Comparison of ENCODE assay signal across 12 cellular contexts in the genomic region with DNA sequence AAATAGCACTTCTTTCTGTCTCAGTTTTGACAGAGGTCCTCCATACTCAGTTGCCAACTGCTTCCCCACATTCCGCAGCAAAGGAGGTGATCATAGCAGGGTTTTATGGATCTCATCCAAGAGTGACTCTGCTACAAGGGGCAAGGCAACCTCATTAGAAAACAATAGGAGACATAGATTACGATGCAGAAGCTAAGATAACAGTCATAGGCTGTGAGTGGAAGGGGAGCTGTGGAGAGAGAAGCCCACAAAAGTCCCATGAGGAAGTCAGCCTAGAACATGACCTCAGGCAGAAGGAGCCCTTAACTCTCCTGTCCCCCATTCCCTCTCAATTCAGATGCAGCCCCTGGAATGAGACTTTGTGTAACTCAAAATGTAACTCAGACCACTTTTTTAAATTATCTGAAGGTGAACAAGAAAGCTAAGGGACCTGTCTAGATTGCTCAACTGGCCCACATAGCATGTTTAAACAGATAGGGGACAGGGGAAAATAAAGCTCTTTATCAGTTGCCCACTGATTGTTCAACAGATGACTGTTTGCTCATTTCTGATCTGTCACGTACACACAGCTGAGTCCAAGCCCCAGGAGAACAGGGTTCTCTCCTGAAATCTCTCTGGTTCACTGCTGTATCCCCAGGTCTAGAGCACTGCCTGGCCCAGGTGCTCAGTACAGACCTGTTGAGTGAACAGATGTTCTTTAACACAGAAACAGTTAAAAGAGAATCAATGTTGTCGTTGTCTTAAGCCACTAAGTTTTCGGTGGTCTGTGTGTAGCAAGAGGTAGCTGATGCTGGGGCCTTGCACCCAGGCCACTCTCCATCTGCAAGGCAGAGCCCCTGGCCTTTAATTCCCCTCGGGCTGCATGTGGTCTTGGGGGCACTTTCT. TPM values are rescaled to one million over a fixed set of nuclear protein-coding genes. Genes with fewer than 3 reads are reported as not detected.
A peak's percentile ranks its signal among the peaks of the same experiment; 100 is the strongest.
DNase-seq lines count a peak whose midpoint lies in the region; ATAC-seq, FAIRE-seq and TF ChIP-seq lines count a peak whose summit lies in the region.
"Had no signal": no experiment of that assay in that cellular context is flagged by ENCODE, and none has a peak within 500 bp of the region (broad histone marks: within the 10 kb centered on the region; RNA-seq: fewer than 3 reads in every experiment).

No MANE protein-coding gene starts in this region.

- H3K4me3 ChIP-seq in CD4-positive, CD25-positive, alpha-beta regulatory T cell (ENCODE audit: low read depth, low read length) = no peak overlapping the region
- H3K4me3 ChIP-seq in HEK293 (ENCODE audit: low read depth, low read length) = no peak overlapping the region
- H3K4me3 ChIP-seq in GM12878 = no peak overlapping the region
- no peak overlapping the region for H3K4me3 ChIP-seq in coronary artery
- H3K4me3 ChIP-seq: cardiac muscle cell had no signal

- no TSS peak for BruUV-seq in GM12878 (replicated peaks; lab: Mats Ljungman, UMichigan)

- H3K79me2 ChIP-seq in GM12878 (ENCODE audit: control insufficient read depth, insufficient read depth, low read length) = peaks cover 33% of the 10 kb centered on the region

- SMC1A ChIA-PET in GM12878 (lab: Charles Lee; ENCODE audit: uncharacterized antibody, unreplicated experiment) = interaction anchor here (0.7 to 1.0 kb wide), 2 partner anchors 11 to 28 kb away, joined by 3 read pairs; no protein-coding TSS in a partner anchor

- in situ Hi-C loops in GM12878 (cut with MboI) = no loop called here

- RAD21 ChIA-PET in GM12878 (lab: Charles Lee; ENCODE audit: unreplicated experiment) = no interaction called here

- no peak overlapping the region for H3K9ac ChIP-seq in GM12878 (ENCODE audit: control insufficient read depth, insufficient read depth, low read length)

- intact Hi-C loops in GM12878 (cut with micrococcal nuclease; ENCODE audit: unreplicated experiment) = no loop called here

- TF ChIP-seq POLR2A in GM12878 (IDR thresholded peaks at IDR 0.05; ENCODE audit: low read depth, low read length) = no peak

- POLR2A ChIA-PET in HEK293 (lab: Yijun Ruan, JAX) (no interaction called here), GM12878 (lab: Charles Lee) (no interaction called here)
- POLR2A ChIA-PET in naive thymus-derived CD8-positive, alpha-beta T cell (lab: Charles Lee) = interaction anchor here (0.7 to 0.9 kb wide), 2 partner anchors 10 to 75 kb away, joined by 3 to 5 read pairs; no protein-coding TSS in a partner anchor

- H3K4me1 ChIP-seq in CD4-positive, CD25-positive, alpha-beta regulatory T cell (ENCODE audit: control insufficient read depth, insufficient read depth, low read length, poor library complexity, severe bottlenecking) = peaks cover 34% of the 10 kb centered on the region
- H3K4me1 ChIP-seq in HEK293 (ENCODE audit: control insufficient read depth, insufficient read depth, low read length) = peaks cover 7% of the 10 kb centered on the region
- H3K4me1 ChIP-seq in GM12878 (ENCODE audit: control insufficient read depth, insufficient read depth, low read length) = no peaks in the 10 kb centered on the region; the same call in none of the 2 replicates

- TF ChIP-seq CTCF in HEK293 (tag by site-specific recombination; IDR thresholded peaks at IDR 0.05) (no peak), GM12878 (IDR thresholded peaks at IDR 0.05 in 2 of 3, conservative IDR thresholded peaks at IDR 0.05 in 1 of 3; ENCODE audit: control insufficient read depth in 2 of 3, extremely low read depth in 1 of 3, insufficient read depth in 1 of 3, low read depth in 3 of 3, low read length in 3 of 3) (no peak), coronary artery (IDR thresholded peaks at IDR 0.05) (no peak)

- peaks cover 5% of the 10 kb centered on the region for H3K27me3 Mint-ChIP-seq in CD4-positive, CD25-positive, alpha-beta regulatory T cell
- H3K27me3 Mint-ChIP-seq in naive thymus-derived CD8-positive, alpha-beta T cell = no peaks in the 10 kb centered on the region

- H3K27me3 ChIP-seq in CD4-positive, CD25-positive, alpha-beta regulatory T cell (ENCODE audit: control insufficient read depth, insufficient read depth, low read length) = peaks cover 12% of the 10 kb centered on the region
- H3K27me3 ChIP-seq in GM12878 (replicated peaks in 1 of 2; ENCODE audit: control insufficient read depth in 2 of 2, insufficient read depth in 2 of 2, low read length in 1 of 2) = no peaks in the 10 kb centered on the region; a peak in 1 of 4 replicates
- H3K27me3 ChIP-seq: cardiac muscle cell, esophagus muscularis mucosa had no signal

- no peak for DNase-seq in CD4-positive, CD25-positive, alpha-beta regulatory T cell
- DNase-seq in GM12878 (ENCODE audit: low read depth, low spot score) = no peak
- no peak for DNase-seq in naive thymus-derived CD8-positive, alpha-beta T cell
- DNase-seq in NK-92 (lab: John Stamatoyannopoulos, UW; ENCODE audit: unreplicated experiment) = no peak
- no peak for DNase-seq in NAMALWA (ENCODE audit: low spot score)
- no peak for DNase-seq in coronary artery (ENCODE audit: low spot score)
- DNase-seq: GOT3, PC-9 had no signal

- H3K4me2 ChIP-seq in GM12878 (ENCODE audit: control insufficient read depth, insufficient read depth) = no peak overlapping the region

- H3K27ac ChIP-seq in CD4-positive, CD25-positive, alpha-beta regulatory T cell (ENCODE audit: insufficient read depth, low read length, poor library complexity, severe bottlenecking) = no peak overlapping the region
- H3K27ac ChIP-seq in HEK293 (ENCODE audit: extremely low read depth, low read depth, low read length) (no peak overlapping the region), GM12878 (ENCODE audit: control insufficient read depth, insufficient read depth) (no peak overlapping the region), coronary artery (no peak overlapping the region)
- H3K27ac ChIP-seq: cardiac muscle cell, PC-9 had no signal

- no peaks in the 10 kb centered on the region for H3K9me3 Mint-ChIP-seq in CD4-positive, CD25-positive, alpha-beta regulatory T cell
- no peaks in the 10 kb centered on the region for H3K9me3 Mint-ChIP-seq in naive thymus-derived CD8-positive, alpha-beta T cell

- TF ChIP-seq EP300 in GM12878 (IDR thresholded peaks at IDR 0.05; ENCODE audit: borderline replicate concordance in 1 of 2, control insufficient read depth in 1 of 2, low read depth in 2 of 2, low read length in 2 of 2) = no peak

- H3K9me3 ChIP-seq in CD4-positive, CD25-positive, alpha-beta regulatory T cell (ENCODE audit: control insufficient read depth in 2 of 2, low read length in 2 of 2) = no peaks in the 10 kb centered on the region
- H3K9me3 ChIP-seq in HEK293 (ENCODE audit: control insufficient read depth, insufficient read depth, low read depth, low read length) (no peaks in the 10 kb centered on the region), GM12878 (replicated peaks; ENCODE audit: control insufficient read depth, insufficient read depth, low read length) (no peaks in the 10 kb centered on the region)
- H3K9me3 ChIP-seq: esophagus muscularis mucosa had no signal

- H3K36me3 ChIP-seq in CD4-positive, CD25-positive, alpha-beta regulatory T cell (ENCODE audit: control insufficient read depth, insufficient read depth, low read length) = no peaks in the 10 kb centered on the region
- peaks cover 0 to 12% of the 10 kb centered on the region in 2 experiments; a peak in 1 of 3 replicates for H3K36me3 ChIP-seq in HEK293 (ENCODE audit: control insufficient read depth in 2 of 2, insufficient read depth in 1 of 2, low read length in 2 of 2)
- no peaks in the 10 kb centered on the region for H3K36me3 ChIP-seq in GM12878 (ENCODE audit: control insufficient read depth in 2 of 2, insufficient read depth in 2 of 2, low read length in 1 of 2)
- H3K36me3 ChIP-seq: cardiac muscle cell, esophagus muscularis mucosa had no signal

- peak overlapping the region; percentile 6 for H2AFZ ChIP-seq in GM12878 (ENCODE audit: control insufficient read depth, low read depth, low read length)

- WGBS in GM12878 (ENCODE audit: insufficient coverage, insufficient replicate concordance, low lambda C conversion rate, missing lambda C conversion rate) = 62% methylated on average over 6 of the region's 6 CpGs

- H3K4me3 Mint-ChIP-seq in CD4-positive, CD25-positive, alpha-beta regulatory T cell = peak overlapping the region; percentile 28 to 79 (median 72)
- H3K4me3 Mint-ChIP-seq in naive thymus-derived CD8-positive, alpha-beta T cell = peak overlapping the region in 8 of 10 donors; percentile 16 to 55 (median 48)

- CTCF ChIA-PET in HEK293 (lab: Yijun Ruan, JAX) = interaction anchor here (0.6 to 1.7 kb wide), 4 partner anchors 12 to 1688 kb away, joined by 3 to 7 read pairs (median 4); no protein-coding TSS in a partner anchor
- CTCF ChIA-PET in GM12878 (lab: Yijun Ruan, JAX) = interaction anchor here (1.0 to 1.1 kb wide), 2 partner anchors 9 to 58 kb away, joined by 3 to 5 read pairs; no protein-coding TSS in a partner anchor

- H3K36me3 Mint-ChIP-seq in CD4-positive, CD25-positive, alpha-beta regulatory T cell = peaks cover 4% of the 10 kb centered on the region
- peaks cover 0 to 13% (median 0%) of the 10 kb centered on the region in 3 donors for H3K36me3 Mint-ChIP-seq in naive thymus-derived CD8-positive, alpha-beta T cell

- ATAC-seq in CD4-positive, CD25-positive, alpha-beta regulatory T cell (ENCODE audit: low read depth in 2 of 2) = no peak
- ATAC-seq in GM12878 (no peak), HG03196 (IDR thresholded peaks at IDR 0.05; ENCODE audit: unreplicated experiment) (no peak)
- no peak for ATAC-seq in naive thymus-derived CD8-positive, alpha-beta T cell

- no peak for FAIRE-seq in GM12878 (lab: Jason Lieb, UNC)

- H3K4me1 Mint-ChIP-seq in CD4-positive, CD25-positive, alpha-beta regulatory T cell = peaks cover 16 to 39% (median 31%) of the 10 kb centered on the region in 4 donors
- H3K4me1 Mint-ChIP-seq in naive thymus-derived CD8-positive, alpha-beta T cell = peaks cover 18 to 41% (median 40%) of the 10 kb centered on the region in 4 donors

- H4K20me1 ChIP-seq in GM12878 (ENCODE audit: control insufficient read depth, insufficient read depth) = no peaks in the 10 kb centered on the region

- peak overlapping the region in 2 of 3 donors; percentile 54 to 59 for H3K27ac Mint-ChIP-seq in CD4-positive, CD25-positive, alpha-beta regulatory T cell
- H3K27ac Mint-ChIP-seq in naive thymus-derived CD8-positive, alpha-beta T cell = peak overlapping the region in 8 of 10 donors; percentile 4 to 91 (median 68)

- TF ChIP-seq RAD21 in GM12878 (IDR thresholded peaks at IDR 0.05; ENCODE audit: insufficient read depth, low read depth, low read length) = no peak

RNA-seq across cellular contexts. Expression of gene NCOA4, which starts 1.5 kb away (rescaled TPM):
- total RNA-seq in CD4-positive, CD25-positive, alpha-beta regulatory T cell = 69.1 TPM
- 100 to 1,000 TPM; 163 to 202 (median 181) TPM for polyA plus RNA-seq in CD4-positive, CD25-positive, alpha-beta regulatory T cell
- total RNA-seq in GM12878 (2013; cell fraction: nucleolus; rRNA removed) = 22.0 and 24.4 TPM in 2 replicates
- total RNA-seq in GM12878 (2014; rRNA removed) (102 and 123 TPM in 2 replicates), GM12878 (2014; rRNA removed; fragmentation: Illumina TruSeq; extraction: Trizol) (117 and 119 TPM in 2 replicates), GM12878 (2021) (81.2 and 82.1 TPM in 2 replicates)
- 41.8 TPM for polyA plus RNA-seq in GM12878 (2011; ENCODE audit: low read depth)
- polyA plus RNA-seq in GM12878 (2011; rRNA removed) (108 and 134 TPM in 2 replicates), GM12878 (2014; fragmentation: Illumina TruSeq; extraction: Trizol) (103 and 125 TPM in 2 replicates), GM12878 (2014; fragmentation: Nextera tagmentation; extraction: Ambion mirVana) (10 to 100 TPM; 57.5 to 62.6 TPM), GM12878 (2014; rRNA removed) (50.3 and 58.5 TPM in 2 replicates), GM12878 (2016; fragmentation: Nextera tagmentation; extraction: Ambion mirVana) (100 to 1,000 TPM in 1 of 2 experiments, 10 to 100 TPM in 1; 98.4 to 104 TPM)
- 56.7 and 61.1 TPM in 2 replicates for polyA plus RNA-seq in GM12878 (2011; cell fraction: cytosol; rRNA removed)
- polyA plus RNA-seq in GM12878 (2011; cell fraction: nucleus; rRNA removed) = 34.3 and 35.8 TPM in 2 replicates
- polyA plus RNA-seq in GM12878 (2012) = 46.1 and 57.6 TPM in 2 replicates
- 109 and 120 TPM in 2 replicates for polyA minus RNA-seq in GM12878 (2011; rRNA and poly(A)+ RNA removed)
- polyA minus RNA-seq in GM12878 (2011; cell fraction: cytosol; rRNA and poly(A)+ RNA removed) = 35.3 and 36.5 TPM in 2 replicates
- 16.2 and 21.3 TPM in 2 replicates for polyA minus RNA-seq in GM12878 (2011; cell fraction: nucleus; rRNA and poly(A)+ RNA removed)
- total RNA-seq in naive thymus-derived CD8-positive, alpha-beta T cell = 10 to 100 TPM; 90.0 to 90.1 TPM
- polyA plus RNA-seq in naive thymus-derived CD8-positive, alpha-beta T cell = 100 to 1,000 TPM; 153 to 162 (median 155) TPM

RNA-seq across cellular contexts. Expression of gene MSMB, which starts 14.2 kb away (rescaled TPM):
- not detected for total RNA-seq in CD4-positive, CD25-positive, alpha-beta regulatory T cell
- not detected for polyA plus RNA-seq in CD4-positive, CD25-positive, alpha-beta regulatory T cell
- total RNA-seq in GM12878 (2013; cell fraction: nucleolus; rRNA removed) = not detected in 2 replicates
- total RNA-seq in GM12878 (2014; rRNA removed) (not detected in 2 replicates), GM12878 (2014; rRNA removed; fragmentation: Illumina TruSeq; extraction: Trizol) (not detected in 2 replicates), GM12878 (2021) (not detected in 2 replicates)
- polyA plus RNA-seq in GM12878 (2011; ENCODE audit: low read depth) = not detected
- polyA plus RNA-seq in GM12878 (2011; rRNA removed) (not detected in 2 replicates), GM12878 (2014; fragmentation: Illumina TruSeq; extraction: Trizol) (not detected in 2 replicates), GM12878 (2014; fragmentation: Nextera tagmentation; extraction: Ambion mirVana) (not detected), GM12878 (2014; rRNA removed) (not detected in 2 replicates), GM12878 (2016; fragmentation: Nextera tagmentation; extraction: Ambion mirVana) (not detected)
- polyA plus RNA-seq in GM12878 (2011; cell fraction: cytosol; rRNA removed) = not detected in 2 replicates
- polyA plus RNA-seq in GM12878 (2011; cell fraction: nucleus; rRNA removed) = not detected in 2 replicates
- not detected in 2 replicates for polyA plus RNA-seq in GM12878 (2012)
- not detected in 2 replicates for polyA minus RNA-seq in GM12878 (2011; rRNA and poly(A)+ RNA removed)
- not detected in 2 replicates for polyA minus RNA-seq in GM12878 (2011; cell fraction: cytosol; rRNA and poly(A)+ RNA removed)
- not detected in 2 replicates for polyA minus RNA-seq in GM12878 (2011; cell fraction: nucleus; rRNA and poly(A)+ RNA removed)
- not detected for total RNA-seq in naive thymus-derived CD8-positive, alpha-beta T cell
- not detected for polyA plus RNA-seq in naive thymus-derived CD8-positive, alpha-beta T cell
- total RNA-seq: cardiac muscle cell, esophagus muscularis mucosa, PC-9 had no signal
- polyA plus RNA-seq: cardiac muscle cell had no signal

RNA-seq across cellular contexts. Expression of gene TIMM23, which starts 59.6 kb away (rescaled TPM):
- total RNA-seq in CD4-positive, CD25-positive, alpha-beta regulatory T cell = 32.1 TPM
- 10 to 100 TPM; 73.9 to 90.1 (median 76.0) TPM for polyA plus RNA-seq in CD4-positive, CD25-positive, alpha-beta regulatory T cell
- total RNA-seq in GM12878 (2013; cell fraction: nucleolus; rRNA removed) = 33.7 and 37.0 TPM in 2 replicates
- total RNA-seq in GM12878 (2014; rRNA removed) (116 and 139 TPM in 2 replicates), GM12878 (2014; rRNA removed; fragmentation: Illumina TruSeq; extraction: Trizol) (97.7 and 99.0 TPM in 2 replicates), GM12878 (2021) (85.5 and 90.0 TPM in 2 replicates)
- polyA plus RNA-seq in GM12878 (2011; ENCODE audit: low read depth) = 60.9 TPM
- polyA plus RNA-seq in GM12878 (2011; rRNA removed) (152 and 170 TPM in 2 replicates), GM12878 (2014; fragmentation: Illumina TruSeq; extraction: Trizol) (127 and 139 TPM in 2 replicates), GM12878 (2014; fragmentation: Nextera tagmentation; extraction: Ambion mirVana) (100 to 1,000 TPM in 1 of 2 experiments, 10 to 100 TPM in 1; 99.3 to 110 TPM), GM12878 (2014; rRNA removed) (117 and 124 TPM in 2 replicates), GM12878 (2016; fragmentation: Nextera tagmentation; extraction: Ambion mirVana) (100 to 1,000 TPM; 227 to 228 TPM)
- 81.2 and 104 TPM in 2 replicates for polyA plus RNA-seq in GM12878 (2011; cell fraction: cytosol; rRNA removed)
- polyA plus RNA-seq in GM12878 (2011; cell fraction: nucleus; rRNA removed) = 39.0 and 57.7 TPM in 2 replicates
- 59.7 and 62.3 TPM in 2 replicates for polyA plus RNA-seq in GM12878 (2012)
- 63.2 and 84.1 TPM in 2 replicates for polyA minus RNA-seq in GM12878 (2011; rRNA and poly(A)+ RNA removed)
- polyA minus RNA-seq in GM12878 (2011; cell fraction: cytosol; rRNA and poly(A)+ RNA removed) = 29.1 and 38.7 TPM in 2 replicates
- polyA minus RNA-seq in GM12878 (2011; cell fraction: nucleus; rRNA and poly(A)+ RNA removed) = 15.7 and 27.8 TPM in 2 replicates
- 10 to 100 TPM; 25.1 to 25.4 TPM for total RNA-seq in naive thymus-derived CD8-positive, alpha-beta T cell
- polyA plus RNA-seq in naive thymus-derived CD8-positive, alpha-beta T cell = 10 to 100 TPM; 42.7 to 53.6 (median 49.1) TPM
